Comparison of ENCODE assay signal across 14 cellular contexts in genomic region chr12:40117818-40118217, GRCh38. TPM values are rescaled to one million over a fixed set of nuclear protein-coding genes. Genes with fewer than 3 reads are reported as not detected.
DNase-seq lines count a peak whose midpoint lies in the region; ATAC-seq and TF ChIP-seq lines count a peak whose summit lies in the region.
"Had no signal": no experiment of that assay in that cellular context is flagged by ENCODE, and none has a peak within 500 bp of the region (broad histone marks: within the 10 kb centered on the region; RNA-seq: fewer than 3 reads in every experiment).

No MANE protein-coding gene starts in this region.

- H3K27ac Mint-ChIP-seq in T-helper 2 cell treated with Interferon-gamma antibody and Interleukin-4, amounts not matched to agents 5 μg/mL and 100 μg/mL, for 36 hours = no peak overlapping the region
- H3K27ac Mint-ChIP-seq: nephron progenitor cell, T-cell had no signal

- H3K4me1 Mint-ChIP-seq in T-helper 2 cell treated with Interferon-gamma antibody and Interleukin-4, amounts not matched to agents 5 μg/mL and 100 μg/mL, for 36 hours (ENCODE audit: low read depth) = peaks cover 5% of the 10 kb centered on the region
- H3K4me1 Mint-ChIP-seq: nephron progenitor cell had no signal

- no peaks in the 10 kb centered on the region for H3K36me3 Mint-ChIP-seq in T-helper 2 cell treated with Interferon-gamma antibody and Interleukin-4, amounts not matched to agents 5 μg/mL and 100 μg/mL, for 36 hours (ENCODE audit: low read depth)
- H3K36me3 Mint-ChIP-seq: T-cell had no signal

- DNase-seq in MV-4-11 (lab: John Stamatoyannopoulos, UW) (peak; percentile 79), foreskin keratinocyte (no peak), DMS153 (lab: John Stamatoyannopoulos, UW) (no peak)
- no peak for DNase-seq in T-helper 2 cell treated with Interferon-gamma antibody and Interleukin-4, amounts not matched to agents 5 μg/mL and 100 μg/mL, for 36 hours (ENCODE audit: low spot score)
- DNase-seq: erythroblast; NCI-H524; nephron progenitor cell; stimulated activated CD4-positive, alpha-beta T cell treated with anti-CD3 and anti-CD28 coated beads, Interleukin-12 subunit alpha, Interleukin-12 subunit beta, amount 100 ng/mL, for 4 hours; stomach; T-cell had no signal

- H3K4me3 Mint-ChIP-seq in T-helper 2 cell treated with Interferon-gamma antibody and Interleukin-4, amounts not matched to agents 5 μg/mL and 100 μg/mL, for 36 hours = no peak overlapping the region
- H3K4me3 Mint-ChIP-seq: nephron progenitor cell, T-cell had no signal

- H3K4me1 ChIP-seq in foreskin keratinocyte = no peaks in the 10 kb centered on the region
- H3K4me1 ChIP-seq: stomach had no signal

- TF ChIP-seq CTCF in foreskin keratinocyte (conservative IDR thresholded peaks at IDR 0.05) = no peak

- H3K27me3 ChIP-seq in foreskin keratinocyte = no peaks in the 10 kb centered on the region
- H3K27me3 ChIP-seq: stomach had no signal

- H3K27me3 Mint-ChIP-seq in T-helper 2 cell treated with Interferon-gamma antibody and Interleukin-4, amounts not matched to agents 5 μg/mL and 100 μg/mL, for 36 hours (ENCODE audit: low read depth) = peaks cover 23% of the 10 kb centered on the region

- peaks cover 11% of the 10 kb centered on the region for H3K9me3 Mint-ChIP-seq in T-helper 2 cell treated with Interferon-gamma antibody and Interleukin-4, amounts not matched to agents 5 μg/mL and 100 μg/mL, for 36 hours
- H3K9me3 Mint-ChIP-seq: nephron progenitor cell, T-cell had no signal

- peak; percentile 93 for ATAC-seq in GM18519 (IDR thresholded peaks at IDR 0.05; ENCODE audit: low FRiP score, unreplicated experiment)
- peak; percentile 79 for ATAC-seq in GM19467 (IDR thresholded peaks at IDR 0.05; ENCODE audit: unreplicated experiment)
- peak; percentile 53 for ATAC-seq in HG02970 (IDR thresholded peaks at IDR 0.05; ENCODE audit: low FRiP score, unreplicated experiment)
- no peak for ATAC-seq in foreskin keratinocyte
- ATAC-seq: K562, T-cell had no signal

- H3K27ac ChIP-seq in foreskin keratinocyte = no peak overlapping the region
- H3K27ac ChIP-seq: stomach had no signal

RNA-seq across cellular contexts. Expression of gene SLC2A13, which starts 11.9 kb away (rescaled TPM):
- total RNA-seq in foreskin keratinocyte = 1.9 and 2.3 TPM in 2 replicates
- 0.39 and 0.46 TPM in 2 replicates for polyA plus RNA-seq in foreskin keratinocyte
